Comparison of ENCODE assay signal across 32 cellular contexts in genomic region chr6:94089915-94090314, GRCh38.
"Had no signal": no experiment of that assay in that cellular context is flagged by ENCODE, and none has a peak within 500 bp of the region (broad histone marks: within the 10 kb centered on the region; RNA-seq: fewer than 3 reads in every experiment).

No MANE protein-coding gene starts in this region.

- H3K4me1 ChIP-seq: esophagus muscularis mucosa, gastroesophageal sphincter, heart right ventricle had no signal

- DNase-seq: activated CD4-positive, alpha-beta memory T cell treated with anti-CD3 and anti-CD28 coated beads for 36 hours; activated CD4-positive, alpha-beta T cell treated with anti-CD3 and anti-CD28 coated beads for 36 hours; activated CD4-positive, alpha-beta T cell treated with anti-CD3 and anti-CD28 coated beads, Interleukin-2, amount 10 ng/mL, durations not matched to agents 24 days and 14 days; activated CD4-positive, CD25-positive, alpha-beta regulatory T cell; activated CD4-positive, CD25-positive, alpha-beta regulatory T cell treated with anti-CD3 and anti-CD28 coated beads, Interleukin-2, amount 50 U/mL, for 72 hours; activated CD8-positive, alpha-beta memory T cell treated with anti-CD3 and anti-CD28 coated beads, Interleukin-2, amount 10 ng/mL, durations not matched to agents 7 days and 5 days; activated CD8-positive, alpha-beta memory T cell treated with anti-CD3 and anti-CD28 coated beads, Interleukin-2, amount 50 U/mL, for 4 hours; activated CD8-positive, alpha-beta T cell treated with anti-CD3 and anti-CD28 coated beads, Interleukin-2, amount 10 ng/mL, durations not matched to agents 7 days and 5 days; activated gamma-delta T cell; activated naive CD4-positive, alpha-beta T cell; activated naive CD4-positive, alpha-beta T cell treated with anti-CD3 and anti-CD28 coated beads, Interleukin-2, amount 10 ng/mL, durations not matched to agents 7 days and 5 days; activated naive CD8-positive, alpha-beta T cell treated with anti-CD3 and anti-CD28 coated beads, Interleukin-2, amount 10 ng/mL, durations not matched to agents 7 days and 5 days; activated T-cell treated with anti-CD3 and anti-CD28 coated beads for 4 hours; activated T-cell treated with anti-CD3 and anti-CD28 coated beads, Interleukin-2, amount 50 U/mL, for 24 hours; activated T-cell treated with anti-CD3 and anti-CD28 coated beads, Interleukin-2, amount 50 U/mL, for 72 hours; brain microvascular endothelial cell; dorsolateral prefrontal cortex; effector memory CD4-positive, alpha-beta T cell; erythroblast; foreskin melanocyte; heart right ventricle; T-helper 1 cell; T-helper 17 cell; T1000; WERI-Rb-1 had no signal

- H3K36me3 ChIP-seq: brain microvascular endothelial cell, esophagus muscularis mucosa, gastroesophageal sphincter, heart right ventricle, WERI-Rb-1 had no signal

- H3K27ac Mint-ChIP-seq: activated CD4-positive, alpha-beta memory T cell treated with anti-CD3 and anti-CD28 coated beads for 36 hours; activated CD4-positive, alpha-beta T cell treated with anti-CD3 and anti-CD28 coated beads for 36 hours; activated CD4-positive, alpha-beta T cell treated with anti-CD3 and anti-CD28 coated beads, Interleukin-2, amount 10 ng/mL, durations not matched to agents 24 days and 14 days; activated CD8-positive, alpha-beta memory T cell treated with anti-CD3 and anti-CD28 coated beads, Interleukin-2, amount 10 ng/mL, durations not matched to agents 7 days and 5 days; activated CD8-positive, alpha-beta T cell treated with anti-CD3 and anti-CD28 coated beads, Interleukin-2, amount 10 ng/mL, durations not matched to agents 7 days and 5 days; activated naive CD4-positive, alpha-beta T cell treated with anti-CD3 and anti-CD28 coated beads, Interleukin-2, amount 10 ng/mL, durations not matched to agents 7 days and 5 days; activated naive CD4-positive, alpha-beta T cell treated with anti-CD3 and anti-CD28 coated beads, Interleukin-2, amount 50 U/mL, for 72 hours; activated naive CD8-positive, alpha-beta T cell treated with anti-CD3 and anti-CD28 coated beads, Interleukin-2, amount 10 ng/mL, durations not matched to agents 7 days and 5 days; activated T-cell treated with anti-CD3 and anti-CD28 coated beads, Interleukin-2, amount 50 U/mL, for 24 hours; activated T-cell treated with anti-CD3 and anti-CD28 coated beads, Interleukin-2, amount 50 U/mL, for 72 hours; dendritic cell treated with granulocyte-macrophage colony-stimulating factor and Interleukin-4, amounts not matched to agents 40 ng/mL and 50 ng/mL, for 4 days; T-helper 17 cell; T-helper 2 cell treated with Interferon-gamma antibody and Interleukin-4, amounts not matched to agents 5 μg/mL and 100 μg/mL, for 36 hours had no signal

- H3K9me3 ChIP-seq: esophagus muscularis mucosa, gastroesophageal sphincter, heart right ventricle had no signal

- H3K4me3 ChIP-seq: coronary artery, dorsolateral prefrontal cortex, esophagus muscularis mucosa, gastroesophageal sphincter, heart right ventricle had no signal

- ATAC-seq: activated CD4-positive, alpha-beta T cell treated with anti-CD3 and anti-CD28 coated beads for 36 hours; activated CD8-positive, alpha-beta memory T cell treated with anti-CD3 and anti-CD28 coated beads, Interleukin-2, amount 10 ng/mL, durations not matched to agents 7 days and 5 days; activated CD8-positive, alpha-beta T cell treated with anti-CD3 and anti-CD28 coated beads, Interleukin-2, amount 10 ng/mL, durations not matched to agents 7 days and 5 days; activated naive CD4-positive, alpha-beta T cell treated with anti-CD3 and anti-CD28 coated beads, Interleukin-2, amount 50 U/mL, for 72 hours; activated T-cell treated with anti-CD3 and anti-CD28 coated beads, Interleukin-2, amount 50 U/mL, for 72 hours; gastroesophageal sphincter; heart right ventricle; T-helper 17 cell had no signal

- H3K27me3 Mint-ChIP-seq: activated CD4-positive, alpha-beta memory T cell treated with anti-CD3 and anti-CD28 coated beads for 36 hours; activated CD4-positive, alpha-beta T cell treated with anti-CD3 and anti-CD28 coated beads for 36 hours; activated CD4-positive, alpha-beta T cell treated with anti-CD3 and anti-CD28 coated beads, Interleukin-2, amount 10 ng/mL, durations not matched to agents 24 days and 14 days; activated CD8-positive, alpha-beta memory T cell treated with anti-CD3 and anti-CD28 coated beads, Interleukin-2, amount 10 ng/mL, durations not matched to agents 7 days and 5 days; activated naive CD4-positive, alpha-beta T cell treated with anti-CD3 and anti-CD28 coated beads, Interleukin-2, amount 10 ng/mL, durations not matched to agents 7 days and 5 days; activated naive CD8-positive, alpha-beta T cell treated with anti-CD3 and anti-CD28 coated beads, Interleukin-2, amount 10 ng/mL, durations not matched to agents 7 days and 5 days; activated T-cell treated with anti-CD3 and anti-CD28 coated beads, Interleukin-2, amount 50 U/mL, for 24 hours; central memory CD8-positive, alpha-beta T cell; dendritic cell treated with granulocyte-macrophage colony-stimulating factor and Interleukin-4, amounts not matched to agents 40 ng/mL and 50 ng/mL, for 4 days; T-helper 17 cell had no signal

- H3K4me3 Mint-ChIP-seq: activated CD4-positive, alpha-beta memory T cell treated with anti-CD3 and anti-CD28 coated beads for 36 hours; activated CD4-positive, alpha-beta T cell treated with anti-CD3 and anti-CD28 coated beads for 36 hours; activated CD4-positive, alpha-beta T cell treated with anti-CD3 and anti-CD28 coated beads, Interleukin-2, amount 10 ng/mL, durations not matched to agents 24 days and 14 days; activated CD8-positive, alpha-beta memory T cell treated with anti-CD3 and anti-CD28 coated beads, Interleukin-2, amount 10 ng/mL, durations not matched to agents 7 days and 5 days; activated CD8-positive, alpha-beta T cell treated with anti-CD3 and anti-CD28 coated beads, Interleukin-2, amount 10 ng/mL, durations not matched to agents 7 days and 5 days; activated naive CD4-positive, alpha-beta T cell treated with anti-CD3 and anti-CD28 coated beads, Interleukin-2, amount 10 ng/mL, durations not matched to agents 7 days and 5 days; activated naive CD8-positive, alpha-beta T cell treated with anti-CD3 and anti-CD28 coated beads, Interleukin-2, amount 10 ng/mL, durations not matched to agents 7 days and 5 days; activated T-cell treated with anti-CD3 and anti-CD28 coated beads, Interleukin-2, amount 50 U/mL, for 24 hours; activated T-cell treated with anti-CD3 and anti-CD28 coated beads, Interleukin-2, amount 50 U/mL, for 72 hours; central memory CD8-positive, alpha-beta T cell; dendritic cell treated with granulocyte-macrophage colony-stimulating factor and Interleukin-4, amounts not matched to agents 40 ng/mL and 50 ng/mL, for 4 days; T-helper 17 cell; T-helper 2 cell treated with Interferon-gamma antibody and Interleukin-4, amounts not matched to agents 5 μg/mL and 100 μg/mL, for 36 hours had no signal

- H3K4me1 Mint-ChIP-seq: activated CD4-positive, alpha-beta T cell treated with anti-CD3 and anti-CD28 coated beads for 36 hours; activated CD4-positive, alpha-beta T cell treated with anti-CD3 and anti-CD28 coated beads, Interleukin-2, amount 10 ng/mL, durations not matched to agents 24 days and 14 days; activated CD8-positive, alpha-beta memory T cell treated with anti-CD3 and anti-CD28 coated beads, Interleukin-2, amount 10 ng/mL, durations not matched to agents 7 days and 5 days; activated naive CD4-positive, alpha-beta T cell treated with anti-CD3 and anti-CD28 coated beads, Interleukin-2, amount 10 ng/mL, durations not matched to agents 7 days and 5 days; activated naive CD8-positive, alpha-beta T cell treated with anti-CD3 and anti-CD28 coated beads, Interleukin-2, amount 10 ng/mL, durations not matched to agents 7 days and 5 days; central memory CD8-positive, alpha-beta T cell; T-helper 17 cell had no signal

- H3K9me3 Mint-ChIP-seq: activated CD4-positive, alpha-beta memory T cell treated with anti-CD3 and anti-CD28 coated beads for 36 hours; activated CD4-positive, alpha-beta T cell treated with anti-CD3 and anti-CD28 coated beads, Interleukin-2, amount 10 ng/mL, durations not matched to agents 24 days and 14 days; activated naive CD4-positive, alpha-beta T cell treated with anti-CD3 and anti-CD28 coated beads, Interleukin-2, amount 50 U/mL, for 72 hours; dendritic cell treated with granulocyte-macrophage colony-stimulating factor and Interleukin-4, amounts not matched to agents 40 ng/mL and 50 ng/mL, for 4 days had no signal

- H3K27ac ChIP-seq: brain microvascular endothelial cell, coronary artery, dorsolateral prefrontal cortex, esophagus muscularis mucosa, gastroesophageal sphincter, heart right ventricle, WERI-Rb-1 had no signal

- H3K36me3 Mint-ChIP-seq: activated CD4-positive, alpha-beta memory T cell treated with anti-CD3 and anti-CD28 coated beads for 36 hours; activated CD8-positive, alpha-beta memory T cell treated with anti-CD3 and anti-CD28 coated beads, Interleukin-2, amount 10 ng/mL, durations not matched to agents 7 days and 5 days; activated naive CD4-positive, alpha-beta T cell treated with anti-CD3 and anti-CD28 coated beads, Interleukin-2, amount 10 ng/mL, durations not matched to agents 7 days and 5 days; activated naive CD4-positive, alpha-beta T cell treated with anti-CD3 and anti-CD28 coated beads, Interleukin-2, amount 50 U/mL, for 72 hours; activated naive CD8-positive, alpha-beta T cell treated with anti-CD3 and anti-CD28 coated beads, Interleukin-2, amount 10 ng/mL, durations not matched to agents 7 days and 5 days had no signal

- H3K27me3 ChIP-seq: brain microvascular endothelial cell, dorsolateral prefrontal cortex, esophagus muscularis mucosa, gastroesophageal sphincter, heart right ventricle had no signal
